Comparison of ENCODE assay signal across 2 cellular contexts in the genomic region with DNA sequence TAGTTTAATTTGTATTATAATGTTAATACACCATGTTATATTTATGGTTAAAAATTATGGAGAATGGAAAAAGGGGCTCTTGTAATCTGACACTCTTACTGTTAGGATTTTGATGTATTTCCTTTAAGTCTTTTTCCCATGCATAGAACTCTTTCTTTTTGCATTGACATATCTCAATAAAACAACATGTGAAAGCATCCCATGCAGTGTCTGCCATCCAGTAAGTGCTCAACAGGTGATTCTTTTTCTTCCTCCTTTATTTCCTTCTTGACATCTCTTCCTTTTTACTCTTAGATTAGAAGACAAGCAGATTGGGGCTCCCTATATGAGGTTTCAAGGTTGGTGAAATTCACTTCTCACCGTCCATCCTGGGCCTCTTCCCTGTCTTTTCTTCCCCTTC.
A peak's percentile ranks its signal among the peaks of the same experiment; 100 is the strongest.
TF ChIP-seq lines count a peak whose summit lies in the region.

No MANE protein-coding gene starts in this region.

TF ChIP-seq in SK-N-SH treated with all-trans-retinoic acid at 6 μM for 48 hours, 23 proteins besides CTCF, POLR2A, EP300 and RAD21 (continued from another document):
- TF ChIP-seq ZFP30 (CRISPR knock-in tag; IDR thresholded peaks at IDR 0.05): peak; percentile 50; the same call in 1 of the 2 replicates

TF ChIP-seq in SK-N-SH, 30 proteins besides CTCF, POLR2A, EP300 and RAD21 (continued from another document):
- TF ChIP-seq NRF1 (IDR thresholded peaks at IDR 0.05; ENCODE audit: low read depth, low read length): no peak
- no peak for TF ChIP-seq TEAD4 (IDR thresholded peaks at IDR 0.05; ENCODE audit: borderline replicate concordance, insufficient read depth)
- no peak for TF ChIP-seq RXRA (IDR thresholded peaks at IDR 0.05; ENCODE audit: borderline replicate concordance, low read depth)
- TF ChIP-seq SIN3A (IDR thresholded peaks at IDR 0.05; ENCODE audit: borderline replicate concordance, low read depth, low read length): no peak
- no peak for TF ChIP-seq POLR2AphosphoS5 (IDR thresholded peaks at IDR 0.05; ENCODE audit: low read depth, low read length)
- no peak for TF ChIP-seq YY1 (IDR thresholded peaks at IDR 0.05; ENCODE audit: low read depth)
- TF ChIP-seq TCF12 (IDR thresholded peaks at IDR 0.05): no peak
- TF ChIP-seq, protein P1, sequence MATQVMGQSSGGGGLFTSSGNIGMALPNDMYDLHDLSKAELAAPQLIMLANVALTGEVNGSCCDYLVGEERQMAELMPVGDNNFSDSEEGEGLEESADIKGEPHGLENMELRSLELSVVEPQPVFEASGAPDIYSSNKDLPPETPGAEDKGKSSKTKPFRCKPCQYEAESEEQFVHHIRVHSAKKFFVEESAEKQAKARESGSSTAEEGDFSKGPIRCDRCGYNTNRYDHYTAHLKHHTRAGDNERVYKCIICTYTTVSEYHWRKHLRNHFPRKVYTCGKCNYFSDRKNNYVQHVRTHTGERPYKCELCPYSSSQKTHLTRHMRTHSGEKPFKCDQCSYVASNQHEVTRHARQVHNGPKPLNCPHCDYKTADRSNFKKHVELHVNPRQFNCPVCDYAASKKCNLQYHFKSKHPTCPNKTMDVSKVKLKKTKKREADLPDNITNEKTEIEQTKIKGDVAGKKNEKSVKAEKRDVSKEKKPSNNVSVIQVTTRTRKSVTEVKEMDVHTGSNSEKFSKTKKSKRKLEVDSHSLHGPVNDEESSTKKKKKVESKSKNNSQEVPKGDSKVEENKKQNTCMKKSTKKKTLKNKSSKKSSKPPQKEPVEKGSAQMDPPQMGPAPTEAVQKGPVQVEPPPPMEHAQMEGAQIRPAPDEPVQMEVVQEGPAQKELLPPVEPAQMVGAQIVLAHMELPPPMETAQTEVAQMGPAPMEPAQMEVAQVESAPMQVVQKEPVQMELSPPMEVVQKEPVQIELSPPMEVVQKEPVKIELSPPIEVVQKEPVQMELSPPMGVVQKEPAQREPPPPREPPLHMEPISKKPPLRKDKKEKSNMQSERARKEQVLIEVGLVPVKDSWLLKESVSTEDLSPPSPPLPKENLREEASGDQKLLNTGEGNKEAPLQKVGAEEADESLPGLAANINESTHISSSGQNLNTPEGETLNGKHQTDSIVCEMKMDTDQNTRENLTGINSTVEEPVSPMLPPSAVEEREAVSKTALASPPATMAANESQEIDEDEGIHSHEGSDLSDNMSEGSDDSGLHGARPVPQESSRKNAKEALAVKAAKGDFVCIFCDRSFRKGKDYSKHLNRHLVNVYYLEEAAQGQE (IDR thresholded peaks at IDR 0.05; ENCODE audit: low read depth, low read length): no peak
- no peak for TF ChIP-seq RFX5 (IDR thresholded peaks at IDR 0.05; ENCODE audit: low read length)
- no peak for TF ChIP-seq SMC3 (IDR thresholded peaks at IDR 0.05; ENCODE audit: low read depth, low read length)
